In genomic region chr14:94673781-94674231, GRCh38 we compare ENCODE assay signal across 28 cellular contexts.
DNase-seq lines count a peak whose midpoint lies in the region; ATAC-seq, FAIRE-seq and TF ChIP-seq lines count a peak whose summit lies in the region.
"Had no signal": no experiment of that assay in that cellular context is flagged by ENCODE, and none has a peak within 500 bp of the region (broad histone marks: within the 10 kb centered on the region; RNA-seq: fewer than 3 reads in every experiment).

No MANE protein-coding gene starts in this region.

- H2AFZ ChIP-seq in astrocyte (ENCODE audit: low read depth, low read length): no peak overlapping the region

- peaks cover 26% of the 10 kb centered on the region for H3K27me3 Mint-ChIP-seq in astrocyte (ENCODE audit: low read depth, unreplicated experiment)
- H3K27me3 Mint-ChIP-seq in T-helper 2 cell treated with Interferon-gamma antibody and Interleukin-4, amounts not matched to agents 5 μg/mL and 100 μg/mL, for 36 hours (ENCODE audit: low read depth): peaks cover 2% of the 10 kb centered on the region

- H3K79me2 ChIP-seq in astrocyte (ENCODE audit: insufficient read depth, low read length): no peaks in the 10 kb centered on the region

- no peak overlapping the region for H3K27ac Mint-ChIP-seq in astrocyte (ENCODE audit: unreplicated experiment)
- H3K27ac Mint-ChIP-seq in T-helper 2 cell treated with Interferon-gamma antibody and Interleukin-4, amounts not matched to agents 5 μg/mL and 100 μg/mL, for 36 hours: no peak overlapping the region
- H3K27ac Mint-ChIP-seq: activated CD4-positive, alpha-beta T cell treated with anti-CD3 and anti-CD28 coated beads, Interleukin-2, amount 10 ng/mL, durations not matched to agents 24 days and 14 days; brain; CD14-positive monocyte; natural killer cell; stimulated activated naive CD8-positive, alpha-beta T cell treated with anti-CD3 and anti-CD28 coated beads, Interleukin-15, amount 100 ng/mL, for 72 hours had no signal

- no peaks in the 10 kb centered on the region for H3K9me3 ChIP-seq in astrocyte (ENCODE audit: insufficient read depth, low read depth, low read length)
- H3K9me3 ChIP-seq: left lung, right lobe of liver, tibial nerve had no signal

- no peak for ATAC-seq in sciatic nerve
- ATAC-seq in GM21717 (IDR thresholded peaks at IDR 0.05; ENCODE audit: unreplicated experiment): no peak
- ATAC-seq: left lung; right lobe of liver; stimulated activated naive CD8-positive, alpha-beta T cell treated with anti-CD3 and anti-CD28 coated beads, Interleukin-15, amount 100 ng/mL, for 72 hours had no signal

- H3K4me2 ChIP-seq in astrocyte (ENCODE audit: low read length): peak overlapping the region; percentile 32

- no peak for TF ChIP-seq CTCF in astrocyte (IDR thresholded peaks at IDR 0.05; ENCODE audit: insufficient read depth, low read depth, low read length)

- DNase-seq in HCEC 1CT (peak; percentile 1), astrocyte (ENCODE audit: low read depth) (peak; percentile 12), fibroblast of peridontal ligament (ENCODE audit: extremely low read depth) (peak; percentile 15), sciatic nerve (ENCODE audit: low spot score) (peak; percentile 42), activated T-cell treated with anti-CD3 and anti-CD28 coated beads for 4 hours (no peak)
- DNase-seq in activated effector memory CD4-positive, alpha-beta T cell treated with anti-CD3 and anti-CD28 coated beads, Interleukin-2, amount 50 U/mL, for 16 hours: no peak
- no peak for DNase-seq in T-helper 2 cell treated with Interferon-gamma antibody and Interleukin-4, amounts not matched to agents 5 μg/mL and 100 μg/mL, for 36 hours (ENCODE audit: low spot score)
- DNase-seq: activated CD4-positive, alpha-beta T cell treated with anti-CD3 and anti-CD28 coated beads, Interleukin-2, amount 10 ng/mL, durations not matched to agents 24 days and 14 days; activated gamma-delta T cell; cortex of kidney; midbrain; natural killer cell; NCI-H1105; NCI-H2029 treated with DMSO at 0.1 percent for 48 hours; NCI-H226; NCI-H748 treated with DMSO at 0.1 percent for 48 hours; posterior cingulate gyrus; stimulated activated CD4-positive, alpha-beta T cell treated with anti-CD3 and anti-CD28 coated beads, Interleukin-15, amount 100 ng/mL, for 24 hours; stimulated activated naive CD8-positive, alpha-beta T cell treated with anti-CD3 and anti-CD28 coated beads, Interleukin-15, amount 100 ng/mL, for 72 hours; WERI-Rb-1 had no signal

- H3K36me3 Mint-ChIP-seq in astrocyte (ENCODE audit: low read depth, unreplicated experiment): no peaks in the 10 kb centered on the region
- H3K36me3 Mint-ChIP-seq in T-helper 2 cell treated with Interferon-gamma antibody and Interleukin-4, amounts not matched to agents 5 μg/mL and 100 μg/mL, for 36 hours (ENCODE audit: low read depth): no peaks in the 10 kb centered on the region
- H3K36me3 Mint-ChIP-seq: brain, CD14-positive monocyte, natural killer cell had no signal

- H3K4me1 ChIP-seq in astrocyte (ENCODE audit: insufficient read depth, low read length): peaks cover 7% of the 10 kb centered on the region
- H3K4me1 ChIP-seq: left lung, tibial nerve had no signal

- no peaks in the 10 kb centered on the region for H3K9me3 Mint-ChIP-seq in astrocyte (ENCODE audit: unreplicated experiment)
- H3K9me3 Mint-ChIP-seq in T-helper 2 cell treated with Interferon-gamma antibody and Interleukin-4, amounts not matched to agents 5 μg/mL and 100 μg/mL, for 36 hours: no peaks in the 10 kb centered on the region
- H3K9me3 Mint-ChIP-seq: activated CD4-positive, alpha-beta T cell treated with anti-CD3 and anti-CD28 coated beads, Interleukin-2, amount 10 ng/mL, durations not matched to agents 24 days and 14 days; natural killer cell; stimulated activated naive CD8-positive, alpha-beta T cell treated with anti-CD3 and anti-CD28 coated beads, Interleukin-15, amount 100 ng/mL, for 72 hours had no signal

- no peaks in the 10 kb centered on the region for H3K4me1 Mint-ChIP-seq in astrocyte (ENCODE audit: low read depth, unreplicated experiment)
- no peaks in the 10 kb centered on the region for H3K4me1 Mint-ChIP-seq in T-helper 2 cell treated with Interferon-gamma antibody and Interleukin-4, amounts not matched to agents 5 μg/mL and 100 μg/mL, for 36 hours (ENCODE audit: low read depth)
- H3K4me1 Mint-ChIP-seq: activated CD4-positive, alpha-beta T cell treated with anti-CD3 and anti-CD28 coated beads, Interleukin-2, amount 10 ng/mL, durations not matched to agents 24 days and 14 days; CD14-positive monocyte; natural killer cell; stimulated activated naive CD8-positive, alpha-beta T cell treated with anti-CD3 and anti-CD28 coated beads, Interleukin-15, amount 100 ng/mL, for 72 hours had no signal

- H3K9ac ChIP-seq in astrocyte (ENCODE audit: low read length): no peak overlapping the region

- H3K27ac ChIP-seq in astrocyte (ENCODE audit: low read depth, low read length): no peak overlapping the region
- H3K27ac ChIP-seq: left lung, right lobe of liver, RWPE1, tibial nerve, WERI-Rb-1 had no signal

- H3K4me3 ChIP-seq in astrocyte (ENCODE audit: insufficient read depth, low read depth, low read length): no peak overlapping the region
- H3K4me3 ChIP-seq: left lung, right lobe of liver, tibial nerve had no signal

- H3K4me3 Mint-ChIP-seq in astrocyte (ENCODE audit: unreplicated experiment): no peak overlapping the region
- no peak overlapping the region for H3K4me3 Mint-ChIP-seq in T-helper 2 cell treated with Interferon-gamma antibody and Interleukin-4, amounts not matched to agents 5 μg/mL and 100 μg/mL, for 36 hours
- H3K4me3 Mint-ChIP-seq: activated CD4-positive, alpha-beta T cell treated with anti-CD3 and anti-CD28 coated beads, Interleukin-2, amount 10 ng/mL, durations not matched to agents 24 days and 14 days; brain; CD14-positive monocyte; natural killer cell; stimulated activated naive CD8-positive, alpha-beta T cell treated with anti-CD3 and anti-CD28 coated beads, Interleukin-15, amount 100 ng/mL, for 72 hours had no signal

- no peaks in the 10 kb centered on the region for H3K36me3 ChIP-seq in astrocyte (ENCODE audit: insufficient read depth, low read length)
- H3K36me3 ChIP-seq: left lung, right lobe of liver, tibial nerve, WERI-Rb-1 had no signal

- FAIRE-seq in astrocyte (lab: Jason Lieb, UNC): no peak
- FAIRE-seq: endometrium had no signal

- no peaks in the 10 kb centered on the region for H4K20me1 ChIP-seq in astrocyte (ENCODE audit: insufficient read depth, low read length)

- intact Hi-C loops in sciatic nerve (cut with DNase I): no loop called here

- no peaks in the 10 kb centered on the region for H3K27me3 ChIP-seq in astrocyte (ENCODE audit: insufficient read depth, low read length)
- H3K27me3 ChIP-seq: right lobe of liver, tibial nerve had no signal

Comparison
In these comparisons a context has a peak if more than half of its experiments do, and no peak if none do; other contexts are left out.
1. DNase-seq: peak in HCEC 1CT (single experiment), astrocyte (single experiment), fibroblast of peridontal ligament (single experiment) and sciatic nerve (single experiment); none in activated effector memory CD4-positive, alpha-beta T cell treated with anti-CD3 and anti-CD28 coated beads, Interleukin-2, amount 50 U/mL, for 16 hours (single experiment), activated T-cell treated with anti-CD3 and anti-CD28 coated beads for 4 hours (single experiment) and T-helper 2 cell treated with Interferon-gamma antibody and Interleukin-4, amounts not matched to agents 5 μg/mL and 100 μg/mL, for 36 hours (single experiment).